ENCODE assay signal across 16 cellular contexts in the genomic region with DNA sequence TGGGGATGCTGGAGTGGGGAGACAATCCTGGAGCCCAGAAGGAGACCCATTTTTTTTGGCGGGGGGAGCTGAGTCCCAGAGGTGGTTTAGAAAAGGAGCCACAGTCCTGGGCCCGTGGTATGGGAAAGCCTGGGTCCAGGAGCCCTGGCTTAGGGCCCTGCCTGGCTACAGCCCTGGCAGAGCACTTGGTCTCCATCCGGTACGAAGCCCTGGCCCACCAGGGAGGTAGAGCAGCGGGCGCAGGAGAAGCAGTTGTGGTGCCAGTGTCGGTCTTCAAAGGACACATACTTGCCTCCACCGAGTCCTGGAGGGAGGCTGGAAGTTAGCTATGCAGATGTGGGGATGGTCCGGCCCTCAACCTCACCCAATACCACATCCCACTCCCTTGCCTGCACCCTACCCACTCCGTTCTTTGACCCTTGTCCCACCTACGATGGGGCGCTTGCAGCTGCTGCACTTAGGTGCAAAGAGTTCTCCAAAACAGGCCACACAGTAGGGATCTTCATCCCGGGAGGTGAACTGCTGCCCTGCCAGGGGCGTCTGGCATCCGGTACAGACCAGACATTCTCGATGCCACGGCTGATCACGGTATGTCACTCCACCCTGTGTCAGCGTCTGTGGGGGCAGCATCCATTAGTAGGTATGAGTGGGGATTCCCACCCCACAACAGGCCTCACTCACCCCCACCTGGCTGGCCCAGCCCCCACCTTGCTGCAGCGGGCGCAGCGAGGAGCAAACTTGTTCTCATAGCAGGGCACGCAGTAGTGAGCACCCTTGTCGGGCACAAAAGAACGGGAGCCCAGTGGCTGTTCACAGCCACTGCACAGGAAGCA. TPM values are rescaled to one million over a fixed set of nuclear protein-coding genes. Genes with fewer than 3 reads are reported as not detected.
DNase-seq lines count a peak whose midpoint lies in the region; ATAC-seq and TF ChIP-seq lines count a peak whose summit lies in the region.
"Had no signal": no experiment of that assay in that cellular context is flagged by ENCODE, and none has a peak within 500 bp of the region (broad histone marks: within the 10 kb centered on the region; RNA-seq: fewer than 3 reads in every experiment).

No MANE protein-coding gene starts in this region.

- peak overlapping the region; percentile 83; the same call in 1 of the 2 replicates for H3K4me2 ChIP-seq in GM23338
- H3K4me2 ChIP-seq: BLaER1 had no signal

- H3K4me3 ChIP-seq in GM23338, result peak overlapping the region; percentile 67; the same call in 1 of the 2 replicates
- H3K4me3 ChIP-seq in lower lobe of right lung, result no peak overlapping the region
- no peak overlapping the region for H3K4me3 ChIP-seq in spleen
- H3K4me3 ChIP-seq: BLaER1, neural progenitor cell had no signal

- intact Hi-C loops in activated T-helper 2 cell treated with anti-CD3 and anti-CD28 coated beads, Interferon-gamma antibody, Interleukin-2, Interleukin-4, amounts not matched to agents 10 μg/mL and 5 μg/mL and 100 μg/mL, durations not matched to agents 14 hours and 24 hours and 36 hours (cut with micrococcal nuclease), result loop anchor here (10.0 kb wide), 1 partner anchor 523 kb away; a partner anchor contains a TSS
- intact Hi-C loops in lower lobe of right lung (cut with DNase I), result no loop called here
- intact Hi-C loops in spleen (cut with DNase I; ENCODE audit: low total_unique reads), result no loop called here

- WGBS in spleen, 5 donors, result 88 to 91% (median 89%) methylated on average over 13 to 25 of the region's 25 CpGs

- H3K4me1 ChIP-seq in GM23338 (ENCODE audit: insufficient read depth) (peaks cover 52% of the 10 kb centered on the region), lower lobe of right lung (peaks cover 72% of the 10 kb centered on the region), spleen (peaks cover 28 to 82% (median 70%) of the 10 kb centered on the region in 6 donors)

- H3K27ac ChIP-seq in GM23338 (ENCODE audit: low read depth), result peak overlapping the region; percentile 96
- peak overlapping the region; percentile 80 for H3K27ac ChIP-seq in lower lobe of right lung
- peak overlapping the region in 7 of 8 donors; percentile 72 to 91 (median 82) for H3K27ac ChIP-seq in spleen
- H3K27ac ChIP-seq: BLaER1, neural progenitor cell had no signal

- H3K4me3 Mint-ChIP-seq in GM23338, result no peak overlapping the region
- H3K4me3 Mint-ChIP-seq in activated T-helper 2 cell treated with anti-CD3 and anti-CD28 coated beads, Interferon-gamma antibody, Interleukin-2, Interleukin-4, amounts not matched to agents 10 μg/mL and 5 μg/mL and 100 μg/mL, durations not matched to agents 14 hours and 24 hours and 36 hours (ENCODE audit: low read depth), result no peak overlapping the region
- no peak overlapping the region for H3K4me3 Mint-ChIP-seq in naive thymus-derived CD8-positive, alpha-beta T cell

- H3K27me3 ChIP-seq in GM23338 (ENCODE audit: insufficient read depth) (no peaks in the 10 kb centered on the region), lower lobe of right lung (ENCODE audit: low read depth) (no peaks in the 10 kb centered on the region), spleen (replicated peaks in 1 of 7) (peaks cover 0 to 5% (median 0%) of the 10 kb centered on the region in 7 donors)
- H3K27me3 ChIP-seq: BLaER1, neural progenitor cell had no signal

- H3K36me3 Mint-ChIP-seq in GM23338 (ENCODE audit: low read depth), result peaks cover 28% of the 10 kb centered on the region
- peaks cover 48% of the 10 kb centered on the region for H3K36me3 Mint-ChIP-seq in activated T-helper 2 cell treated with anti-CD3 and anti-CD28 coated beads, Interferon-gamma antibody, Interleukin-2, Interleukin-4, amounts not matched to agents 10 μg/mL and 5 μg/mL and 100 μg/mL, durations not matched to agents 14 hours and 24 hours and 36 hours (ENCODE audit: low read depth)
- peaks cover 0 to 7% (median 0%) of the 10 kb centered on the region in 3 donors for H3K36me3 Mint-ChIP-seq in naive thymus-derived CD8-positive, alpha-beta T cell

- POLR2A ChIA-PET in naive thymus-derived CD8-positive, alpha-beta T cell (lab: Charles Lee), result interaction anchor here (6.1 kb wide), 1 partner anchor 14 kb away, joined by 80 read pairs; a partner anchor contains a TSS

- H3K79me2 ChIP-seq in GM23338 (replicated peaks; ENCODE audit: insufficient read depth), result peaks cover 11% of the 10 kb centered on the region

- DNase-seq in GM23338 (ENCODE audit: low spot score), result no peak
- DNase-seq in activated T-helper 2 cell treated with anti-CD3 and anti-CD28 coated beads, Interferon-gamma antibody, Interleukin-2, Interleukin-4, amounts not matched to agents 10 μg/mL and 5 μg/mL and 100 μg/mL, durations not matched to agents 14 hours and 24 hours and 36 hours (ENCODE audit: low spot score), result no peak
- no peak for DNase-seq in lower lobe of right lung
- DNase-seq in spleen, result no peak
- DNase-seq in NCI-H748 (lab: John Stamatoyannopoulos, UW; ENCODE audit: unreplicated experiment), result no peak
- DNase-seq in naive thymus-derived CD8-positive, alpha-beta T cell, result no peak
- DNase-seq: activated CD4-positive, CD25-positive, alpha-beta regulatory T cell treated with anti-CD3 and anti-CD28 coated beads, Interleukin-2, amount 50 U/mL, for 72 hours; activated T-cell treated with anti-CD3 and anti-CD28 coated beads, Interleukin-2, amount 50 U/mL, for 48 hours; KG1; NCI-H2029; NK-92 treated with Interleukin-12 subunit alpha and Interleukin-12 subunit beta, amount 100 ng/mL, for 24 hours; stimulated activated CD4-positive, alpha-beta T cell treated with anti-CD3 and anti-CD28 coated beads, Interleukin-15, amount 100 ng/mL, for 24 hours had no signal

- H3K9me3 Mint-ChIP-seq in GM23338, result no peaks in the 10 kb centered on the region; the same call in 2 of the 3 replicates
- no peaks in the 10 kb centered on the region for H3K9me3 Mint-ChIP-seq in activated T-helper 2 cell treated with anti-CD3 and anti-CD28 coated beads, Interferon-gamma antibody, Interleukin-2, Interleukin-4, amounts not matched to agents 10 μg/mL and 5 μg/mL and 100 μg/mL, durations not matched to agents 14 hours and 24 hours and 36 hours
- no peaks in the 10 kb centered on the region for H3K9me3 Mint-ChIP-seq in naive thymus-derived CD8-positive, alpha-beta T cell
- H3K9me3 Mint-ChIP-seq: neural progenitor cell had no signal

- H3K27ac Mint-ChIP-seq in GM23338, result peak overlapping the region; percentile 96
- H3K27ac Mint-ChIP-seq in activated T-helper 2 cell treated with anti-CD3 and anti-CD28 coated beads, Interferon-gamma antibody, Interleukin-2, Interleukin-4, amounts not matched to agents 10 μg/mL and 5 μg/mL and 100 μg/mL, durations not matched to agents 14 hours and 24 hours and 36 hours, result peak overlapping the region; percentile 22
- H3K27ac Mint-ChIP-seq in naive thymus-derived CD8-positive, alpha-beta T cell, result peak overlapping the region in 4 of 10 donors; percentile 27 to 93 (median 60)

- H3K9me3 ChIP-seq in lower lobe of right lung (no peaks in the 10 kb centered on the region), spleen (no peaks in the 10 kb centered on the region)
- H3K9me3 ChIP-seq: BLaER1 had no signal

- H3K36me3 ChIP-seq in GM23338 (ENCODE audit: insufficient read depth), result peaks cover 15% of the 10 kb centered on the region; the same call in 1 of the 2 replicates
- peaks cover 6% of the 10 kb centered on the region for H3K36me3 ChIP-seq in lower lobe of right lung
- H3K36me3 ChIP-seq in spleen, result peaks cover 0 to 22% (median 0%) of the 10 kb centered on the region in 6 donors
- H3K36me3 ChIP-seq: neural progenitor cell had no signal

- peaks cover 55% of the 10 kb centered on the region for H3K4me1 Mint-ChIP-seq in GM23338
- peaks cover 53% of the 10 kb centered on the region for H3K4me1 Mint-ChIP-seq in activated T-helper 2 cell treated with anti-CD3 and anti-CD28 coated beads, Interferon-gamma antibody, Interleukin-2, Interleukin-4, amounts not matched to agents 10 μg/mL and 5 μg/mL and 100 μg/mL, durations not matched to agents 14 hours and 24 hours and 36 hours (ENCODE audit: low read depth)
- peaks cover 20 to 63% (median 58%) of the 10 kb centered on the region in 4 donors for H3K4me1 Mint-ChIP-seq in naive thymus-derived CD8-positive, alpha-beta T cell

- ATAC-seq in GM23338 (no peak), lower lobe of right lung (no peak), HG02840 (IDR thresholded peaks at IDR 0.05; ENCODE audit: low FRiP score, unreplicated experiment) (no peak), HG02973 (IDR thresholded peaks at IDR 0.05; ENCODE audit: unreplicated experiment) (no peak)
- ATAC-seq in naive thymus-derived CD8-positive, alpha-beta T cell, result no peak

- no peak for TF ChIP-seq CTCF in GM23338 (conservative IDR thresholded peaks at IDR 0.05; ENCODE audit: low read depth in 2 of 2)
- TF ChIP-seq CTCF in lower lobe of right lung (IDR thresholded peaks at IDR 0.05), result no peak
- no peak for TF ChIP-seq CTCF in spleen (IDR thresholded peaks at IDR 0.05 in 8 of 11, conservative IDR thresholded peaks at IDR 0.05 in 3 of 11)

- peaks cover 22% of the 10 kb centered on the region for H3F3A ChIP-seq in GM23338 (replicated peaks; ENCODE audit: low read depth)

- no peak overlapping the region for H2AFZ ChIP-seq in GM23338
- H2AFZ ChIP-seq: neural progenitor cell had no signal

- no peak for TF ChIP-seq POLR2A in spleen (IDR thresholded peaks at IDR 0.05)

- no peaks in the 10 kb centered on the region for H3K9me2 ChIP-seq in GM23338 (ENCODE audit: insufficient read depth)

- no peaks in the 10 kb centered on the region for H4K20me1 ChIP-seq in GM23338 (replicated peaks; ENCODE audit: insufficient read depth)
- H4K20me1 ChIP-seq: BLaER1 had no signal

- peaks cover 25% of the 10 kb centered on the region for H3K27me3 Mint-ChIP-seq in GM23338 (ENCODE audit: insufficient read depth, low read depth, poor library complexity)
- no peaks in the 10 kb centered on the region for H3K27me3 Mint-ChIP-seq in activated T-helper 2 cell treated with anti-CD3 and anti-CD28 coated beads, Interferon-gamma antibody, Interleukin-2, Interleukin-4, amounts not matched to agents 10 μg/mL and 5 μg/mL and 100 μg/mL, durations not matched to agents 14 hours and 24 hours and 36 hours (ENCODE audit: low read depth)
- no peaks in the 10 kb centered on the region for H3K27me3 Mint-ChIP-seq in naive thymus-derived CD8-positive, alpha-beta T cell

RNA-seq across cellular contexts. Expression of a gene that starts 7.7 kb away (rescaled TPM):
- total RNA-seq in GM23338 (2014; rRNA removed; shearing (Covaris generic)), result 144 and 167 TPM in 2 replicates
- polyA plus RNA-seq in GM23338 (2016; fragmentation: Nextera tagmentation; extraction: Ambion mirVana) (53.9 and 65.5 TPM in 2 replicates), spleen (10 to 100 TPM; 19.7 to 24.9 (median 22.1) TPM)
- 105 and 112 TPM in 2 replicates for total RNA-seq in activated T-helper 2 cell treated with anti-CD3 and anti-CD28 coated beads, Interferon-gamma antibody, Interleukin-2, Interleukin-4, amounts not matched to agents 10 μg/mL and 5 μg/mL and 100 μg/mL, durations not matched to agents 14 hours and 24 hours and 36 hours
- total RNA-seq in lower lobe of right lung (41.8 TPM), spleen (10 to 100 TPM; 44.5 to 64.3 (median 53.6) TPM)
- total RNA-seq in naive thymus-derived CD8-positive, alpha-beta T cell, result 10 to 100 TPM; 67.0 to 72.0 TPM
- 100 to 1,000 TPM in 1 of 3 donors, 10 to 100 TPM in 2; 97.4 to 101 (median 98.1) TPM for polyA plus RNA-seq in naive thymus-derived CD8-positive, alpha-beta T cell

RNA-seq across cellular contexts. Expression of a gene that starts 7.8 kb away (rescaled TPM):
- total RNA-seq in GM23338 (2014; rRNA removed; shearing (Covaris generic)), result 39.5 and 49.0 TPM in 2 replicates
- polyA plus RNA-seq in GM23338 (2016; fragmentation: Nextera tagmentation; extraction: Ambion mirVana), result 28.3 and 29.3 TPM in 2 replicates
- total RNA-seq in activated T-helper 2 cell treated with anti-CD3 and anti-CD28 coated beads, Interferon-gamma antibody, Interleukin-2, Interleukin-4, amounts not matched to agents 10 μg/mL and 5 μg/mL and 100 μg/mL, durations not matched to agents 14 hours and 24 hours and 36 hours, result 30.1 and 33.3 TPM in 2 replicates
- total RNA-seq in lower lobe of right lung, result 16.9 TPM
- 10 to 100 TPM; 13.0 to 39.9 (median 19.5) TPM for total RNA-seq in spleen
- polyA plus RNA-seq in spleen, result 10 to 100 TPM in 1 of 3 donors, 1 to 10 TPM in 2; 8.6 to 14.0 (median 9.3) TPM
- 10 to 100 TPM; 11.0 to 11.4 TPM for total RNA-seq in naive thymus-derived CD8-positive, alpha-beta T cell
- polyA plus RNA-seq in naive thymus-derived CD8-positive, alpha-beta T cell, result 10 to 100 TPM in 1 of 3 donors, 1 to 10 TPM in 2; 4.8 to 12.7 (median 8.1) TPM

RNA-seq across cellular contexts. Expression of a gene that starts 15.1 kb away (rescaled TPM):
- total RNA-seq in GM23338 (2014; rRNA removed; shearing (Covaris generic)), result 61.3 and 67.8 TPM in 2 replicates
- polyA plus RNA-seq in GM23338 (2016; fragmentation: Nextera tagmentation; extraction: Ambion mirVana) (82.3 and 105 TPM in 2 replicates), spleen (10 to 100 TPM; 12.5 to 21.0 (median 20.6) TPM)
- 78.8 and 79.0 TPM in 2 replicates for total RNA-seq in activated T-helper 2 cell treated with anti-CD3 and anti-CD28 coated beads, Interferon-gamma antibody, Interleukin-2, Interleukin-4, amounts not matched to agents 10 μg/mL and 5 μg/mL and 100 μg/mL, durations not matched to agents 14 hours and 24 hours and 36 hours
- total RNA-seq in lower lobe of right lung (22.8 TPM), spleen (10 to 100 TPM; 19.2 to 51.4 (median 23.7) TPM)
- 10 to 100 TPM; 14.2 to 17.3 TPM for total RNA-seq in naive thymus-derived CD8-positive, alpha-beta T cell
- 10 to 100 TPM; 16.6 to 21.4 (median 17.4) TPM for polyA plus RNA-seq in naive thymus-derived CD8-positive, alpha-beta T cell

RNA-seq across cellular contexts. Expression of a gene that starts 49.1 kb away (rescaled TPM):
- 8.6 and 11.5 TPM in 2 replicates for total RNA-seq in GM23338 (2014; rRNA removed; shearing (Covaris generic))
- polyA plus RNA-seq in GM23338 (2016; fragmentation: Nextera tagmentation; extraction: Ambion mirVana), result 3.6 and 6.0 TPM in 2 replicates
- total RNA-seq in activated T-helper 2 cell treated with anti-CD3 and anti-CD28 coated beads, Interferon-gamma antibody, Interleukin-2, Interleukin-4, amounts not matched to agents 10 μg/mL and 5 μg/mL and 100 μg/mL, durations not matched to agents 14 hours and 24 hours and 36 hours, result 0.32 and 0.48 TPM in 2 replicates
- total RNA-seq in lower lobe of right lung, result not detected
- under 1 TPM in 4 of 7 donors, not detected in 3; 0.17 to 0.60 (median 0.30) TPM for total RNA-seq in spleen
- polyA plus RNA-seq in spleen, result under 1 TPM; 0.07 to 0.38 (median 0.08) TPM
- total RNA-seq in naive thymus-derived CD8-positive, alpha-beta T cell, result under 1 TPM; 0.31 to 0.38 TPM
- under 1 TPM in 1 of 3 donors, not detected in 2; 0.08 TPM for polyA plus RNA-seq in naive thymus-derived CD8-positive, alpha-beta T cell

RNA-seq across cellular contexts. Expression of a gene that starts 50.6 kb away (rescaled TPM):
- 19.8 and 29.1 TPM in 2 replicates for total RNA-seq in GM23338 (2014; rRNA removed; shearing (Covaris generic))
- polyA plus RNA-seq in GM23338 (2016; fragmentation: Nextera tagmentation; extraction: Ambion mirVana), result 5.2 and 6.9 TPM in 2 replicates
- 23.1 and 24.2 TPM in 2 replicates for total RNA-seq in activated T-helper 2 cell treated with anti-CD3 and anti-CD28 coated beads, Interferon-gamma antibody, Interleukin-2, Interleukin-4, amounts not matched to agents 10 μg/mL and 5 μg/mL and 100 μg/mL, durations not matched to agents 14 hours and 24 hours and 36 hours
- total RNA-seq in lower lobe of right lung, result 42.5 TPM
- total RNA-seq in spleen, result 10 to 100 TPM; 31.0 to 70.7 (median 45.0) TPM
- 10 to 100 TPM; 11.4 to 27.5 (median 19.0) TPM for polyA plus RNA-seq in spleen
- total RNA-seq in naive thymus-derived CD8-positive, alpha-beta T cell, result 10 to 100 TPM; 40.8 to 46.7 TPM
- 10 to 100 TPM; 11.3 to 22.0 (median 18.5) TPM for polyA plus RNA-seq in naive thymus-derived CD8-positive, alpha-beta T cell
